ENCODE assay signal across 19 cellular contexts in genomic region chr4:61094854-61095598, GRCh38.
"Had no signal": no experiment of that assay in that cellular context is flagged by ENCODE, and none has a peak within 500 bp of the region (broad histone marks: within the 10 kb centered on the region; RNA-seq: fewer than 3 reads in every experiment).

No MANE protein-coding gene starts in this region.

- ATAC-seq: effector memory CD8-positive, alpha-beta T cell; heart left ventricle; left cardiac atrium; stimulated activated naive B cell treated with anti-CD40 and anti-IgM and Interleukin-4, amounts not matched to agents 10 μg/mL and 1 μg/mL and 100 μg/mL, for 72 hours had no signal

- H3K36me3 ChIP-seq: brain microvascular endothelial cell, heart left ventricle, lower lobe of right lung, tibial artery had no signal

- H2AFZ ChIP-seq: parathyroid adenoma had no signal

- DNase-seq: activated CD4-positive, alpha-beta T cell treated with anti-CD3 and anti-CD28 coated beads, Interleukin-2, amount 10 ng/mL, durations not matched to agents 7 days and 5 days; activated CD8-positive, alpha-beta memory T cell treated with anti-CD3 and anti-CD28 coated beads, Interleukin-2, amount 50 U/mL, for 48 hours; activated naive CD4-positive, alpha-beta T cell; activated naive CD8-positive, alpha-beta T cell treated with anti-CD3 and anti-CD28 coated beads, Interleukin-2, amount 10 ng/mL, durations not matched to agents 7 days and 5 days; anterior cingulate cortex; brain microvascular endothelial cell; dermis blood vessel endothelial cell; effector memory CD8-positive, alpha-beta T cell; heart left ventricle; left cardiac atrium; lower lobe of right lung; retina; stimulated activated CD4-positive, alpha-beta T cell treated with anti-CD3 and anti-CD28 coated beads, Interleukin-4, amount 100 ng/mL, for 1 hour; stimulated activated naive B cell treated with anti-CD40 and anti-IgM and Interleukin-4, amounts not matched to agents 10 μg/mL and 1 μg/mL and 100 μg/mL, for 72 hours; T-helper 9 cell; tibial artery had no signal

- H3K4me3 ChIP-seq: heart left ventricle, lower lobe of right lung, tibial artery had no signal

- H3K4me1 ChIP-seq: heart left ventricle, lower lobe of right lung, parathyroid adenoma, tibial artery had no signal

- H3K27me3 ChIP-seq: brain microvascular endothelial cell, heart left ventricle, tibial artery had no signal

- FAIRE-seq: frontal cortex had no signal

- H3K79me2 ChIP-seq: parathyroid adenoma had no signal

- H3K9me3 ChIP-seq: lower lobe of right lung, tibial artery had no signal

- H3K27ac ChIP-seq: brain microvascular endothelial cell, epithelial cell of prostate, heart left ventricle, lower lobe of right lung, parathyroid adenoma, tibial artery had no signal
